1 cellular context compared by ENCODE assay signal in the genomic region with DNA sequence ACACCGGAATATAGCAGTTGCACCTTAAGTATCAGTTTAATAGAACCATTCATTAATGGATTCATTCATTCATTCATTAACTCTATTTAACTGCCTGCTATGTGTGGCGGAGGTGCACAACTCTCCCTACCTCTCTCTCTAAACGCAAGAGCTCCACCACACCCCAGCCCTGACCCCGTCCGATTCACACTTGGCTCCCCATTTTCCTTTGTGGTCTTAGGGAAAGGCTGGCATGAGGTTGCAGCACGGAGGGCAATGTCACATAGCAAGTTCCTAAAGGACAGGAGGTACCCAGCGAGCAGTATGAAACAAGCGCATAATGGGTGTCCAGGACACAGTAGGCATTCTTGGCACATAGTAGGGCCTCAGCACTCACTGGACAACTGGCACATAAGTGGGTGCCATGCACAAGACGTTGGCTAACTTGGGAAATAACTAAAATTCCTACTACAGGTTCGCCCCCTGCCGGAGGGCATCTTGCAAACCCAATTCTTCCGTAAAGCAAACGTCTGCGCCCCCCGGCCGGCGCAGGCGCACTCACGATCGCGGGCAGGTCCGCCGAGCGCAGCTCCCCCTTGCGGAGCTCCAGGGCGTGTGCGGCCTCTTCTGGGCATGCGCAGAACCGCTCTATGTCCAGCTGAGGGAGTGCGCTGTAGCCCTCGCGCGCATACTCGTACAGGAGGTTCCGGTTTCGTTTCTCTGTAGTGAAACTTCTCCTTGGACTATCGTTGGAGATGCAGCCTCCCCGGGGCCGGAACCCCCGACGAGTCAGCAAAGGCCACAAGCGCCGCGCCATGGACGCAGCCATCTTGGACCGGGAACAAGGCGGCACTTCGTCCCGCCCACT.
TF ChIP-seq lines count a peak whose summit lies in the region.

A gene with protein sequence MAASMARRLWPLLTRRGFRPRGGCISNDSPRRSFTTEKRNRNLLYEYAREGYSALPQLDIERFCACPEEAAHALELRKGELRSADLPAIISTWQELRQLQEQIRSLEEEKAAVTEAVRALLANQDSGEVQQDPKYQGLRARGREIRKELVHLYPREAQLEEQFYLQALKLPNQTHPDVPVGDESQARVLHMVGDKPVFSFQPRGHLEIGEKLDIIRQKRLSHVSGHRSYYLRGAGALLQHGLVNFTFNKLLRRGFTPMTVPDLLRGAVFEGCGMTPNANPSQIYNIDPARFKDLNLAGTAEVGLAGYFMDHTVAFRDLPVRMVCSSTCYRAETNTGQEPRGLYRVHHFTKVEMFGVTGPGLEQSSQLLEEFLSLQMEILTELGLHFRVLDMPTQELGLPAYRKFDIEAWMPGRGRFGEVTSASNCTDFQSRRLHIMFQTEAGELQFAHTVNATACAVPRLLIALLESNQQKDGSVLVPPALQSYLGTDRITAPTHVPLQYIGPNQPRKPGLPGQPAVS (minus strand): TSS at position 835 of the 847 bp plus-strand sequence. CDS start 27 bp downstream, at position 808.

TF ChIP-seq in K562, 482 proteins besides CTCF, POLR2A, EP300 and RAD21 (continued from another document and continues in another):
- 0 out of 2 replicates have a peak, but pooled peaks have one; percentile 74 for TF ChIP-seq ZNF561 (CRISPR knock-in tag; conservative IDR thresholded peaks at IDR 0.05)
- TF ChIP-seq CCAR2 (IDR thresholded peaks at IDR 0.05; ENCODE audit: low read depth, low read length): no peak
- no peak for TF ChIP-seq RBM25 (IDR thresholded peaks at IDR 0.05; ENCODE audit: low read depth, low read length, severe bottlenecking)
- TF ChIP-seq MAZ (CRISPR knock-in tag; conservative IDR thresholded peaks at IDR 0.05 in 1 of 2, IDR thresholded peaks at IDR 0.05 in 1 of 2): peak; percentile 34 to 79; a peak in 3 of 4 replicates
- TF ChIP-seq GATAD2A (IDR thresholded peaks at IDR 0.05): peak; percentile 77; the same call in 1 of the 2 replicates
- TF ChIP-seq, protein P1, sequence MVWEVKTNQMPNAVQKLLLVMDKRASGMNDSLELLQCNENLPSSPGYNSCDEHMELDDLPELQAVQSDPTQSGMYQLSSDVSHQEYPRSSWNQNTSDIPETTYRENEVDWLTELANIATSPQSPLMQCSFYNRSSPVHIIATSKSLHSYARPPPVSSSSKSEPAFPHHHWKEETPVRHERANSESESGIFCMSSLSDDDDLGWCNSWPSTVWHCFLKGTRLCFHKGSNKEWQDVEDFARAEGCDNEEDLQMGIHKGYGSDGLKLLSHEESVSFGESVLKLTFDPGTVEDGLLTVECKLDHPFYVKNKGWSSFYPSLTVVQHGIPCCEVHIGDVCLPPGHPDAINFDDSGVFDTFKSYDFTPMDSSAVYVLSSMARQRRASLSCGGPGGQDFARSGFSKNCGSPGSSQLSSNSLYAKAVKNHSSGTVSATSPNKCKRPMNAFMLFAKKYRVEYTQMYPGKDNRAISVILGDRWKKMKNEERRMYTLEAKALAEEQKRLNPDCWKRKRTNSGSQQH (CRISPR knock-in tag; IDR thresholded peaks at IDR 0.05): no peak
- no peak for TF ChIP-seq HNRNPUL1 (IDR thresholded peaks at IDR 0.05; ENCODE audit: low read length)
- TF ChIP-seq FOXA3 (CRISPR knock-in tag; conservative IDR thresholded peaks at IDR 0.05 in 1 of 2, IDR thresholded peaks at IDR 0.05 in 1 of 2): no peak
- no peak for TF ChIP-seq STAT6 (CRISPR knock-in tag; IDR thresholded peaks at IDR 0.05)
- no peak for TF ChIP-seq ZNF584 (CRISPR knock-in tag; IDR thresholded peaks at IDR 0.05; ENCODE audit: low read depth)
- no peak for TF ChIP-seq RAD51 (IDR thresholded peaks at IDR 0.05; ENCODE audit: borderline replicate concordance, low read depth)
- TF ChIP-seq, protein P2, sequence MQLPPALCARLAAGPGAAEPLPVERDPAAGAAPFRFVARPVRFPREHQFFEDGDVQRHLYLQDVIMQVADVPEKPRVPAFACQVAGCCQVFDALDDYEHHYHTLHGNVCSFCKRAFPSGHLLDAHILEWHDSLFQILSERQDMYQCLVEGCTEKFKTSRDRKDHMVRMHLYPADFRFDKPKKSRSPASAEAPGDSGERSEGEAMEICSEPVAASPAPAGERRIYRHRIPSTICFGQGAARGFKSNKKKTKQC (CRISPR knock-in tag; IDR thresholded peaks at IDR 0.05): peak; percentile 80; the same call in 1 of the 2 replicates
- TF ChIP-seq RBM39 (optimal IDR thresholded peaks at IDR 0.05; ENCODE audit: low read depth, low read length): no peak
- TF ChIP-seq GTF3C2 (IDR thresholded peaks at IDR 0.05; ENCODE audit: borderline replicate concordance, extremely low read depth, insufficient read length): no peak
- TF ChIP-seq, protein P3, sequence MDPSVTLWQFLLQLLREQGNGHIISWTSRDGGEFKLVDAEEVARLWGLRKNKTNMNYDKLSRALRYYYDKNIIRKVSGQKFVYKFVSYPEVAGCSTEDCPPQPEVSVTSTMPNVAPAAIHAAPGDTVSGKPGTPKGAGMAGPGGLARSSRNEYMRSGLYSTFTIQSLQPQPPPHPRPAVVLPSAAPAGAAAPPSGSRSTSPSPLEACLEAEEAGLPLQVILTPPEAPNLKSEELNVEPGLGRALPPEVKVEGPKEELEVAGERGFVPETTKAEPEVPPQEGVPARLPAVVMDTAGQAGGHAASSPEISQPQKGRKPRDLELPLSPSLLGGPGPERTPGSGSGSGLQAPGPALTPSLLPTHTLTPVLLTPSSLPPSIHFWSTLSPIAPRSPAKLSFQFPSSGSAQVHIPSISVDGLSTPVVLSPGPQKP (CRISPR knock-in tag; IDR thresholded peaks at IDR 0.05): no peak
- TF ChIP-seq SAP30 (IDR thresholded peaks at IDR 0.05; ENCODE audit: borderline replicate concordance, insufficient read depth, low read depth, low read length, poor library complexity, severe bottlenecking): peak; percentile 61
- TF ChIP-seq KHSRP (IDR thresholded peaks at IDR 0.05): no peak
- TF ChIP-seq, protein P4, sequence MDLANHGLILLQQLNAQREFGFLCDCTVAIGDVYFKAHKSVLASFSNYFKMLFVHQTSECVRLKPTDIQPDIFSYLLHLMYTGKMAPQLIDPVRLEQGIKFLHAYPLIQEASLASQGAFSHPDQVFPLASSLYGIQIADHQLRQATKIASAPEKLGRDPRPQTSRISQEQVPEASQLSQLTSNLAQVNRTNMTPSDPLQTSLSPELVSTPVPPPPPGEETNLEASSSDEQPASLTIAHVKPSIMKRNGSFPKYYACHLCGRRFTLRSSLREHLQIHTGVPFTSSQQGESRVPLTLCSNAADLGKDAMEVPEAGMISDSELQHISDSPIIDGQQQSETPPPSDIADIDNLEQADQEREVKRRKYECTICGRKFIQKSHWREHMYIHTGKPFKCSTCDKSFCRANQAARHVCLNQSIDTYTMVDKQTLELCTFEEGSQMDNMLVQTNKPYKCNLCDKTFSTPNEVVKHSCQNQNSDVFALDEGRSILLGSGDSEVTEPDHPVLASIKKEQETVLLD (IDR thresholded peaks at IDR 0.05): peak; percentile 97
- TF ChIP-seq MNT (conservative IDR thresholded peaks at IDR 0.05): peak; percentile 62 to 83; a peak in 3 of 4 replicates
- no peak for TF ChIP-seq MCM2 (IDR thresholded peaks at IDR 0.05; ENCODE audit: low read depth)
- TF ChIP-seq CAMTA2 (CRISPR knock-in tag; conservative IDR thresholded peaks at IDR 0.05): no peak
- TF ChIP-seq TSC22D4 (tag; IDR thresholded peaks at IDR 0.05): no peak
- no peak for TF ChIP-seq ZSCAN29 (IDR thresholded peaks at IDR 0.05)
- TF ChIP-seq JUN (IDR thresholded peaks at IDR 0.05; ENCODE audit: borderline replicate concordance, low read depth, low read length): 0 out of 2 replicates have a peak, but pooled peaks have one; percentile 44
- TF ChIP-seq JUN (CRISPR knock-in tag; IDR thresholded peaks at IDR 0.05; ENCODE audit: borderline replicate concordance): no peak
- no peak for TF ChIP-seq ZNF140 (CRISPR knock-in tag; IDR thresholded peaks at IDR 0.05)
- peak; percentile 77 for TF ChIP-seq KLF16 (IDR thresholded peaks at IDR 0.05)
- TF ChIP-seq POU5F1 (IDR thresholded peaks at IDR 0.05; ENCODE audit: borderline replicate concordance, low read depth, low read length, partially characterized antibody): no peak
- TF ChIP-seq ZEB2 (IDR thresholded peaks at IDR 0.05): no peak
- TF ChIP-seq CBX2 (IDR thresholded peaks at IDR 0.05; ENCODE audit: insufficient read depth, low read length, poor library complexity, severe bottlenecking): no peak
- no peak for TF ChIP-seq ZNF551 (CRISPR knock-in tag; IDR thresholded peaks at IDR 0.05)
- no peak for TF ChIP-seq WHSC1 (IDR thresholded peaks at IDR 0.05; ENCODE audit: low read length)
- TF ChIP-seq MXI1 (IDR thresholded peaks at IDR 0.05; ENCODE audit: low read depth, low read length): no peak
- TF ChIP-seq HDAC2 (IDR thresholded peaks at IDR 0.05): no peak; the same call in 1 of the 2 replicates
- TF ChIP-seq RFX1 (IDR thresholded peaks at IDR 0.05): no peak
- TF ChIP-seq LCOR (CRISPR knock-in tag; IDR thresholded peaks at IDR 0.05): peak; percentile 38; the same call in 1 of the 2 replicates
- TF ChIP-seq ESRRA (IDR thresholded peaks at IDR 0.05; ENCODE audit: borderline replicate concordance, low read depth): peak; percentile 70
- peak; percentile 39 for TF ChIP-seq FOSL1 (tag; conservative IDR thresholded peaks at IDR 0.05)
- no peak; the same call in 1 of the 2 replicates for TF ChIP-seq TFE3 (CRISPR knock-in tag; IDR thresholded peaks at IDR 0.05)
- TF ChIP-seq DDX20 (tag; IDR thresholded peaks at IDR 0.05; ENCODE audit: low read depth): no peak
- TF ChIP-seq HDAC8 (tag; IDR thresholded peaks at IDR 0.05): no peak; the same call in 1 of the 2 replicates
- TF ChIP-seq SAFB2 (IDR thresholded peaks at IDR 0.05; ENCODE audit: borderline replicate concordance, low read depth, low read length, severe bottlenecking): no peak
- TF ChIP-seq GTF2F1 (IDR thresholded peaks at IDR 0.05; ENCODE audit: low read depth, low read length): no peak
- 0 out of 2 replicates have a peak, but pooled peaks have one; percentile 25 for TF ChIP-seq ZZZ3 (IDR thresholded peaks at IDR 0.05)
